12 cellular contexts compared by ENCODE assay signal in the genomic region with DNA sequence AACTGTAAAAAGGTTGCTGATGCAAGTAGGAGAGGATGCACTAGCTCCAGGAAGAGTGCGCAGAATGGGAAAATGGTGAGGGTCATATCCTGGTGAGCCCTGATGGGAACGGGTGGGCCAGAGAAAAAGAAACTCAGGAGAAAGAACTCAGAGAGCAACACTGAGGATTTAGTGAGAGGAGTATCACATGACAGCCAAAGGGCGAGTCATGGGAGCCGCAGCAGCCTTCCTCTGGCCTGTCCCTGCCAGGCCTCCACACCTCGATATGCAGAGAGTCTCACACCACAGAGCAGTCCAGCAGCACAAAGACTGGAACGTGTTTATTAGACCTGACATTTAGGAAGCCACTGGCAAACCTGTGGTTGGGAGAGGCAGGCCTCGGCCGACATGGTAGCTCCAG.
DNase-seq lines count a peak whose midpoint lies in the region; ATAC-seq and TF ChIP-seq lines count a peak whose summit lies in the region.
"Had no signal": no experiment of that assay in that cellular context is flagged by ENCODE, and none has a peak within 500 bp of the region (broad histone marks: within the 10 kb centered on the region; RNA-seq: fewer than 3 reads in every experiment).

No MANE protein-coding gene starts in this region.

- H3K9me3 Mint-ChIP-seq in activated T-helper 17 cell treated with anti-CD3 and anti-CD28 coated beads, Interleukin-2, amount 50 U/mL, for 72 hours = no peaks in the 10 kb centered on the region

- H3K27me3 Mint-ChIP-seq in activated T-helper 17 cell treated with anti-CD3 and anti-CD28 coated beads, Interleukin-2, amount 50 U/mL, for 72 hours = no peaks in the 10 kb centered on the region

- H3K36me3 Mint-ChIP-seq in activated T-helper 17 cell treated with anti-CD3 and anti-CD28 coated beads, Interleukin-2, amount 50 U/mL, for 72 hours (ENCODE audit: low read depth) = no peaks in the 10 kb centered on the region

- peak overlapping the region; percentile 13 for H3K27ac Mint-ChIP-seq in activated T-helper 17 cell treated with anti-CD3 and anti-CD28 coated beads, Interleukin-2, amount 50 U/mL, for 72 hours

- no peak overlapping the region for H3K4me3 ChIP-seq in retinal pigment epithelial cell (ENCODE audit: low read length)

- no peak for ATAC-seq in activated T-helper 17 cell treated with anti-CD3 and anti-CD28 coated beads, Interleukin-2, amount 50 U/mL, for 72 hours (replicated peaks)
- ATAC-seq in foreskin keratinocyte = peak; percentile 62
- no peak for ATAC-seq in GM19395 (IDR thresholded peaks at IDR 0.05; ENCODE audit: unreplicated experiment)

- H3K4me1 ChIP-seq in foreskin keratinocyte = no peaks in the 10 kb centered on the region

- H3K4me1 Mint-ChIP-seq in activated T-helper 17 cell treated with anti-CD3 and anti-CD28 coated beads, Interleukin-2, amount 50 U/mL, for 72 hours = no peaks in the 10 kb centered on the region

- DNase-seq in HCEC 1CT (peak; percentile 27), foreskin keratinocyte (peak in 1 of 2 donors; percentile 33), retinal pigment epithelial cell (ENCODE audit: low read depth) (peak; percentile 8), OCI-M1 (lab: John Stamatoyannopoulos, UW) (no peak), GDM1 (lab: John Stamatoyannopoulos, UW) (no peak), occipital lobe (lab: John Stamatoyannopoulos, UW) (no peak)
- DNase-seq: activated CD4-positive, alpha-beta T cell treated with anti-CD3 and anti-CD28 coated beads, Interleukin-2, amount 50 U/mL, for 1 hour; activated gamma-delta T cell; NCI-H524; small intestine had no signal

- no peak overlapping the region for H3K27ac ChIP-seq in foreskin keratinocyte

- H3K27me3 ChIP-seq in foreskin keratinocyte = no peaks in the 10 kb centered on the region

- H3K4me3 Mint-ChIP-seq in activated T-helper 17 cell treated with anti-CD3 and anti-CD28 coated beads, Interleukin-2, amount 50 U/mL, for 72 hours = no peak overlapping the region

- TF ChIP-seq CTCF in foreskin keratinocyte (conservative IDR thresholded peaks at IDR 0.05) (no peak), retinal pigment epithelial cell (conservative IDR thresholded peaks at IDR 0.05; ENCODE audit: low read depth, low read length) (no peak)

Comparison
In these comparisons a context has a peak if more than half of its experiments do, and no peak if none do; other contexts are left out.
1. DNase-seq: peak in HCEC 1CT (single experiment) and retinal pigment epithelial cell (single experiment); none in OCI-M1 (single experiment), GDM1 (single experiment) and occipital lobe (single experiment).